ENCODE assay signal across 15 cellular contexts in the genomic region with DNA sequence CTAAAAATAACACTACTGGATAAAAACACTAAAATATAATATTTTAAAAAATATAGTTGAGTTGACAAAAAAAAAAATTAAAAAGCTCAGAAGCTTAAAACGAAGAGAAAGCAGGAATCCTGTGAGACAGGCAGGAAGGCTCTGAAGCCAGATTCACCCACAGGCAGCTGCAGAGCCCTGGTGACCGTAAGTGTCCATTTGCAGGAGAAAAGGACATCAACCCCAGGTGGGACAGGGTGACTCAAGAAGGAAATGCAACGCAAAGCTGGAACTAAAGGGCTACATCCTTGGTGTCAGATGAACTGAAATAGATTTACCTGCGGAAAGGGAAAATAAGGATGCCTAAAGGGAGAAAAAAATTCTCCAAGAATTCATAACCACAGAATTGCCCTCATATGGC. TPM values are rescaled to one million over a fixed set of nuclear protein-coding genes. Genes with fewer than 3 reads are reported as not detected.
DNase-seq lines count a peak whose midpoint lies in the region; ATAC-seq and TF ChIP-seq lines count a peak whose summit lies in the region.
"Had no signal": no experiment of that assay in that cellular context is flagged by ENCODE, and none has a peak within 500 bp of the region (broad histone marks: within the 10 kb centered on the region; RNA-seq: fewer than 3 reads in every experiment).

No MANE protein-coding gene starts in this region.

- H3K4me1 Mint-ChIP-seq in activated CD4-positive, alpha-beta T cell treated with anti-CD3 and anti-CD28 coated beads for 36 hours = peaks cover 49% of the 10 kb centered on the region
- peaks cover 10% of the 10 kb centered on the region for H3K4me1 Mint-ChIP-seq in endodermal cell

- no peak overlapping the region for H3K4me3 ChIP-seq in NT2/D1 (ENCODE audit: insufficient read length, low read depth)
- H3K4me3 ChIP-seq in endodermal cell (ENCODE audit: low read length) = no peak overlapping the region
- H3K4me3 ChIP-seq in mesendoderm (ENCODE audit: low read length) = no peak overlapping the region
- no peak overlapping the region for H3K4me3 ChIP-seq in transverse colon
- H3K4me3 ChIP-seq: BLaER1 had no signal

- H3K9me3 ChIP-seq in NT2/D1 (ENCODE audit: insufficient read depth, low read length) (no peaks in the 10 kb centered on the region), endodermal cell (ENCODE audit: control insufficient read depth, low read length) (no peaks in the 10 kb centered on the region), transverse colon (no peaks in the 10 kb centered on the region)
- H3K9me3 ChIP-seq: BLaER1 had no signal

- no peak overlapping the region for H2BK5ac ChIP-seq in mesendoderm (ENCODE audit: low read length)

- H3K27ac ChIP-seq in endodermal cell (ENCODE audit: low read depth, low read length) (no peak overlapping the region), mesendoderm (ENCODE audit: low read depth, low read length) (no peak overlapping the region), transverse colon (no peak overlapping the region)
- H3K27ac ChIP-seq: 22Rv1, BLaER1 had no signal

- WGBS in endodermal cell (ENCODE audit: insufficient coverage in 1 of 2, insufficient read length in 1 of 2), 2 experiments = 76% methylated on average over 3 to 4 of the region's 4 CpGs
- WGBS in mesendoderm (ENCODE audit: extremely low coverage, insufficient coverage, low lambda C conversion rate) = no CpG with 5 or more reads among the region's 4 CpGs
- WGBS in transverse colon (ENCODE audit: low coverage in 1 of 2), 2 donors = 85 to 100% methylated on average over 3 to 4 of the region's 4 CpGs

- TF ChIP-seq POLR2A in transverse colon (IDR thresholded peaks at IDR 0.05) = no peak

- no peak overlapping the region for H2BK120ac ChIP-seq in mesendoderm (ENCODE audit: low read depth, low read length)

- no peak for ATAC-seq in activated CD4-positive, alpha-beta T cell treated with anti-CD3 and anti-CD28 coated beads for 36 hours

- intact Hi-C loops in activated CD4-positive, alpha-beta T cell treated with anti-CD3 and anti-CD28 coated beads for 36 hours (cut with DNase I, micrococcal nuclease) = loop anchor here (5.0 kb wide), 2 partner anchors 39 to 44 kb away; no protein-coding TSS in a partner anchor
- intact Hi-C loops in transverse colon (cut with DNase I; ENCODE audit: low total_unique reads) = no loop called here

- peaks cover 38% of the 10 kb centered on the region for H3K36me3 Mint-ChIP-seq in activated CD4-positive, alpha-beta T cell treated with anti-CD3 and anti-CD28 coated beads for 36 hours (ENCODE audit: low read depth)
- peaks cover 62% of the 10 kb centered on the region for H3K36me3 Mint-ChIP-seq in endodermal cell (ENCODE audit: low read depth)

- H3K79me1 ChIP-seq in mesendoderm (ENCODE audit: low read length) = no peaks in the 10 kb centered on the region

- CTCF ChIA-PET in activated CD4-positive, alpha-beta T cell treated with anti-CD3 and anti-CD28 coated beads for 36 hours (lab: Charles Lee) = interaction anchor here (1.0 kb wide), 1 partner anchor 24 kb away, joined by 3 read pairs; no protein-coding TSS in a partner anchor

- H3K79me2 ChIP-seq in mesendoderm (ENCODE audit: control insufficient read depth, insufficient read depth, low read length) = no peaks in the 10 kb centered on the region

- H3K9me3 Mint-ChIP-seq in activated CD4-positive, alpha-beta T cell treated with anti-CD3 and anti-CD28 coated beads for 36 hours (ENCODE audit: low read depth) = no peaks in the 10 kb centered on the region
- H3K9me3 Mint-ChIP-seq in endodermal cell = no peaks in the 10 kb centered on the region

- H3K4me2 ChIP-seq in mesendoderm (ENCODE audit: low read length) = no peak overlapping the region
- H3K4me2 ChIP-seq: BLaER1 had no signal

- H3K27me3 Mint-ChIP-seq in activated CD4-positive, alpha-beta T cell treated with anti-CD3 and anti-CD28 coated beads for 36 hours = no peaks in the 10 kb centered on the region
- no peaks in the 10 kb centered on the region for H3K27me3 Mint-ChIP-seq in endodermal cell (ENCODE audit: insufficient read depth)

- H3K56ac ChIP-seq in mesendoderm (ENCODE audit: low read length) = no peak overlapping the region

- no peak overlapping the region for H4K5ac ChIP-seq in mesendoderm (ENCODE audit: low read length)

- POLR2A ChIA-PET in activated CD4-positive, alpha-beta T cell treated with anti-CD3 and anti-CD28 coated beads for 36 hours (lab: Charles Lee) = no interaction called here

- H3K27ac Mint-ChIP-seq in activated CD4-positive, alpha-beta T cell treated with anti-CD3 and anti-CD28 coated beads for 36 hours = peak overlapping the region; percentile 68
- H3K27ac Mint-ChIP-seq in endodermal cell = peak overlapping the region; percentile 38

- H3K27me3 ChIP-seq in NT2/D1 (ENCODE audit: insufficient read depth, insufficient read length) (no peaks in the 10 kb centered on the region), endodermal cell (ENCODE audit: control insufficient read depth, insufficient read depth, low read length, poor library complexity, severe bottlenecking) (no peaks in the 10 kb centered on the region), mesendoderm (ENCODE audit: insufficient read depth, low read length, poor library complexity) (no peaks in the 10 kb centered on the region), transverse colon (no peaks in the 10 kb centered on the region)
- H3K27me3 ChIP-seq: BLaER1 had no signal

- H3K9ac ChIP-seq in NT2/D1 (ENCODE audit: insufficient read length, low read depth) (no peak overlapping the region), endodermal cell (ENCODE audit: extremely low read depth, low read length, poor library complexity, severe bottlenecking) (no peak overlapping the region), mesendoderm (ENCODE audit: low read length) (no peak overlapping the region)
- H3K9ac ChIP-seq: BLaER1 had no signal

- TF ChIP-seq CTCF in endodermal cell (conservative IDR thresholded peaks at IDR 0.05) (no peak), transverse colon (IDR thresholded peaks at IDR 0.05) (no peak)

- no peak for TF ChIP-seq EP300 in transverse colon (IDR thresholded peaks at IDR 0.05; ENCODE audit: low read depth)

- in situ Hi-C loops in transverse colon (cut with MboI; ENCODE audit: low pct_ligation_motif_present in 1 of 4, low pct_unique_long_range_greater_than_20kb in 1 of 4, low sequenced_read_pairs in 3 of 4) = no loop called here

- no peak for DNase-seq in activated CD4-positive, alpha-beta T cell treated with anti-CD3 and anti-CD28 coated beads for 36 hours
- DNase-seq in activated CD4-positive, alpha-beta T cell treated with anti-CD3 and anti-CD28 coated beads for 1 hour = no peak
- DNase-seq in NT2/D1 (ENCODE audit: low read depth, low spot score) (peak; percentile 11), endodermal cell (peak; percentile 65), mesendoderm (peak; percentile 3), transverse colon (no peak), DMS 273 treated with DMSO at 0.1 percent for 48 hours (lab: John Stamatoyannopoulos, UW) (no peak), NCI-H1694 treated with DMSO at 0.1 percent for 48 hours (lab: John Stamatoyannopoulos, UW) (no peak)
- DNase-seq: KG1; NCI-H1048; NCI-H345; NCI-H69; NK-92 treated with Interleukin-12 subunit alpha and Interleukin-12 subunit beta, amount 100 ng/mL, for 24 hours had no signal

- no peak overlapping the region for H4K8ac ChIP-seq in mesendoderm (ENCODE audit: low read depth, low read length)

- H3K36me3 ChIP-seq in NT2/D1 (ENCODE audit: insufficient read depth, insufficient read length, low read length) (peaks cover 85% of the 10 kb centered on the region), endodermal cell (ENCODE audit: control insufficient read depth, insufficient read depth, low read length) (peaks cover 94% of the 10 kb centered on the region), mesendoderm (ENCODE audit: control insufficient read depth, insufficient read depth, low read length) (no peaks in the 10 kb centered on the region), transverse colon (peaks cover 0 to 28% (median 9%) of the 10 kb centered on the region in 4 donors)

- H3K23ac ChIP-seq in mesendoderm (ENCODE audit: low read length) = no peak overlapping the region

- peaks cover 2% of the 10 kb centered on the region for H3K4me1 ChIP-seq in NT2/D1 (ENCODE audit: insufficient read depth, insufficient read length)
- no peaks in the 10 kb centered on the region for H3K4me1 ChIP-seq in endodermal cell (ENCODE audit: control insufficient read depth, insufficient read depth, low read length)
- H3K4me1 ChIP-seq in mesendoderm (ENCODE audit: control insufficient read depth, low read depth, low read length) = no peaks in the 10 kb centered on the region
- H3K4me1 ChIP-seq in transverse colon = peaks cover 0 to 3% (median 0%) of the 10 kb centered on the region in 4 donors
- H3K4me1 ChIP-seq: BLaER1 had no signal

- H3K4ac ChIP-seq in mesendoderm (ENCODE audit: low read depth, low read length) = no peak overlapping the region

- H2BK15ac ChIP-seq in mesendoderm (replicated peaks; ENCODE audit: low read depth) = no peak overlapping the region

- no peak overlapping the region for H2AK5ac ChIP-seq in mesendoderm (ENCODE audit: low read length)

- H3K18ac ChIP-seq in mesendoderm (ENCODE audit: low read length) = no peak overlapping the region

- no peak overlapping the region for H3K4me3 Mint-ChIP-seq in activated CD4-positive, alpha-beta T cell treated with anti-CD3 and anti-CD28 coated beads for 36 hours
- no peak overlapping the region for H3K4me3 Mint-ChIP-seq in endodermal cell

RNA-seq across cellular contexts. Expression of a gene that starts 46.8 kb away (rescaled TPM):
- total RNA-seq in activated CD4-positive, alpha-beta T cell treated with anti-CD3 and anti-CD28 coated beads for 36 hours = 10 to 100 TPM; 37.0 to 39.7 TPM
- total RNA-seq in endodermal cell (10 to 100 TPM; 68.2 to 71.5 TPM), transverse colon (10 to 100 TPM; 30.7 to 79.4 (median 48.9) TPM)
- 24.7 TPM for polyA plus RNA-seq in endodermal cell (2013, experiment 1 of 2)
- 24.5 TPM for polyA plus RNA-seq in endodermal cell (2013, experiment 2 of 2)
- polyA plus RNA-seq in mesendoderm (2013, experiment 1 of 2) = 15.3 TPM
- polyA plus RNA-seq in mesendoderm (2013, experiment 2 of 2) = 14.4 TPM

Comparison
In these comparisons a context has a peak if more than half of its experiments do, and no peak if none do; other contexts are left out.
1. DNase-seq: peak in NT2/D1 (single experiment), endodermal cell (single experiment) and mesendoderm (single experiment); none in activated CD4-positive, alpha-beta T cell treated with anti-CD3 and anti-CD28 coated beads for 36 hours (single experiment), activated CD4-positive, alpha-beta T cell treated with anti-CD3 and anti-CD28 coated beads for 1 hour (single experiment), transverse colon (single experiment), DMS 273 treated with DMSO at 0.1 percent for 48 hours (single experiment) and NCI-H1694 treated with DMSO at 0.1 percent for 48 hours (single experiment).